8 cellular contexts compared by ENCODE assay signal in the genomic region with DNA sequence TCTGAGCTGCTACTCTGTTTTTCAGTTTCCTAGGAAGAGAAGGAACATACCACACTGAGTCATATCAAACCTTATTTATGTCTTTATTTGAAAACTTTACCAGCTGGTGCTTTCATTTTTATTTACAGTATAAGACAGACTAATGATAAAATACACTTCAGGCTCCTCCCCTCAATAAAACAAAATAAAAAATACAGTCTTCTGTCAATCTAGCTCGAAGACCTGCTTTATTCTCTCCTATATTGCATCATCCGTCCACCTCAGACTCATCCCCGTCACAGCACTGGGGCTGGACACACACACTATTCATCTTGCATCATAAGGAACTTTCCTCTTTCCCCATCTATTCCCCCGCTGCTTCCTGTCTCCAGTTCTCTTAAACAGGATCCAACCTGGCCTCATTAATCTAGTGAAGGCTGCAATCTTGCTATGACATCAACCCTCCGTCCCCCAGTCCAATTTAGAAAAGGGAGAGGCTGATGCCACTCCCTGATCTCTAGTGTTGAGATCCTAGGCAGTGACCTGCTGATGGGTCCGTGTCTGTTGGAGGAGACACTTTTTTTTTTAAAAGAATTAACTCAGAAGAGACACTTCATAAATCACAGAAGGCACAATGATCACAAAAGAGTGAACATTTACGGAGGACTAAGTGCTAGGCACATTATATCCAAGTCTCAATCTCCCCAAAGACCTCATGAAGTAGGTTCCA.
A peak's percentile ranks its signal among the peaks of the same experiment; 100 is the strongest.
DNase-seq lines count a peak whose midpoint lies in the region; ATAC-seq, FAIRE-seq and TF ChIP-seq lines count a peak whose summit lies in the region.

No MANE protein-coding gene starts in this region.

- H3K27me3 ChIP-seq in WERI-Rb-1 (ENCODE audit: insufficient read depth, low read depth, severe bottlenecking) (no peaks in the 10 kb centered on the region), mucosa of stomach (ENCODE audit: control insufficient read depth, insufficient read depth, low read length) (no peaks in the 10 kb centered on the region)

- FAIRE-seq in urothelium cell line (lab: Jason Lieb, UNC): no peak

- peak overlapping the region; percentile 96 for H3K27ac ChIP-seq in WERI-Rb-1

- H3K9me3 ChIP-seq in WERI-Rb-1 (ENCODE audit: severe bottlenecking) (no peaks in the 10 kb centered on the region), mucosa of stomach (ENCODE audit: control insufficient read depth, low read length) (no peaks in the 10 kb centered on the region)

- H3K4me3 ChIP-seq in WERI-Rb-1 (ENCODE audit: low read depth, low read length): peak overlapping the region; percentile 98
- H3K4me3 ChIP-seq in epithelial cell of esophagus (ENCODE audit: low read length): peak overlapping the region; percentile 84
- H3K4me3 ChIP-seq in mucosa of stomach (ENCODE audit: low read length): peak overlapping the region; percentile 94

- ATAC-seq in HG02588 (IDR thresholded peaks at IDR 0.05; ENCODE audit: unreplicated experiment): no peak

- peaks cover 43% of the 10 kb centered on the region for H3K4me1 ChIP-seq in mucosa of stomach (ENCODE audit: control insufficient read depth, insufficient read depth, low read length)

- H3K9ac ChIP-seq in mucosa of stomach (ENCODE audit: low read length): peak overlapping the region; percentile 100

- peaks cover 50% of the 10 kb centered on the region for H3K36me3 ChIP-seq in WERI-Rb-1
- H3K36me3 ChIP-seq in mucosa of stomach (ENCODE audit: control insufficient read depth, insufficient read depth, low read length): peaks cover 26% of the 10 kb centered on the region

- in situ Hi-C loops in KBM-7 (cut with MboI; ENCODE audit: low pct_unique_long_range_greater_than_20kb, low sequenced_read_pairs): no loop called here

- DNase-seq in DMS53 (lab: John Stamatoyannopoulos, UW): peak; percentile 49
- DNase-seq in DMS53 treated with DMSO at 0.1 percent for 48 hours (lab: John Stamatoyannopoulos, UW; ENCODE audit: unreplicated experiment): no peak
- DNase-seq in KBM-7: peak; percentile 77
- no peak for DNase-seq in WERI-Rb-1
- peak; percentile 94 for DNase-seq in epithelial cell of esophagus (ENCODE audit: low read depth)
- peak; percentile 50 for DNase-seq in urothelium cell line (ENCODE audit: low spot score)

- TF ChIP-seq CTCF in WERI-Rb-1 (IDR thresholded peaks at IDR 0.05; ENCODE audit: low read depth, low read length): no peak
- no peak for TF ChIP-seq CTCF in epithelial cell of esophagus (IDR thresholded peaks at IDR 0.05; ENCODE audit: insufficient read depth, low read depth, low read length, missing control alignments)

Comparison
In these comparisons a context has a peak if more than half of its experiments do, and no peak if none do; other contexts are left out.
1. DNase-seq: peak in DMS53 (single experiment), KBM-7 (single experiment), epithelial cell of esophagus (single experiment) and urothelium cell line (single experiment); none in DMS53 treated with DMSO at 0.1 percent for 48 hours (single experiment) and WERI-Rb-1 (single experiment).
2. Peak in every context shown above with its lines, with median percentiles within 50 percentile points of each other: H3K4me3 ChIP-seq.